In genomic region chr22:39477542-39477941, GRCh38 we compare ENCODE assay signal across 27 cellular contexts. TPM values are rescaled to one million over a fixed set of nuclear protein-coding genes. Genes with fewer than 3 reads are reported as not detected.
"Had no signal": no experiment of that assay in that cellular context is flagged by ENCODE, and none has a peak within 500 bp of the region (broad histone marks: within the 10 kb centered on the region; RNA-seq: fewer than 3 reads in every experiment).

No MANE protein-coding gene starts in this region.

- H3K4me3 ChIP-seq: neural progenitor cell, ovary, psoas muscle, skin epidermis, smooth muscle cell, spleen, thoracic aorta, thyroid gland, tibial nerve, upper lobe of right lung, uterus had no signal

- H3K27ac ChIP-seq: neural progenitor cell, ovary, parathyroid adenoma, psoas muscle, skin epidermis, spleen, thoracic aorta, thyroid gland, upper lobe of right lung, uterus had no signal

- H3K4me1 ChIP-seq: parathyroid adenoma, psoas muscle, uterus had no signal

- H3K36me3 ChIP-seq: neural progenitor cell, ovary, thoracic aorta, thyroid gland, upper lobe of right lung, uterus had no signal

- DNase-seq: naive thymus-derived CD4-positive, alpha-beta T cell; natural killer cell; occipital lobe; ovary; posterior cingulate gyrus; psoas muscle; right cardiac atrium; spleen; stimulated activated CD4-positive, alpha-beta T cell treated with anti-CD3 and anti-CD28 coated beads, Interleukin-12 subunit alpha, Interleukin-12 subunit beta, amount 100 ng/mL, for 4 hours; stimulated activated CD4-positive, alpha-beta T cell treated with anti-CD3 and anti-CD28 coated beads, Interleukin-1b, Interleukin-23, amount 100 ng/mL, for 48 hours; stimulated activated CD4-positive, alpha-beta T cell treated with anti-CD3 and anti-CD28 coated beads, Interleukin-4, amount 100 ng/mL, for 1 hour; stimulated activated CD4-positive, alpha-beta T cell treated with anti-CD3 and anti-CD28 coated beads, Interleukin-4, amount 100 ng/mL, for 4 hours; stimulated activated CD8-positive, alpha-beta memory T cell treated with anti-CD3 and anti-CD28 coated beads, Interleukin-4, amount 100 ng/mL, for 48 hours; stimulated activated naive CD8-positive, alpha-beta T cell treated with anti-CD3 and anti-CD28 coated beads, Interleukin-15, amount 100 ng/mL, for 72 hours; stimulated activated naive CD8-positive, alpha-beta T cell treated with anti-CD3 and anti-CD28 coated beads, Interleukin-15, Interleukin-2, amounts not matched to agents 100 U/mL and 50 U/mL, for 24 hours; thyroid gland; upper lobe of right lung; uterus had no signal

- H3K79me2 ChIP-seq: parathyroid adenoma had no signal

- H2AFZ ChIP-seq: neural progenitor cell, parathyroid adenoma had no signal

- ATAC-seq: naive thymus-derived CD4-positive, alpha-beta T cell; natural killer cell; psoas muscle; right cardiac atrium; sciatic nerve; stimulated activated memory B cell treated with anti-CD40 and anti-IgM and Interleukin-4, amounts not matched to agents 10 μg/mL and 1 μg/mL and 100 μg/mL, for 72 hours; stimulated activated naive CD8-positive, alpha-beta T cell treated with anti-CD3 and anti-CD28 coated beads, Interleukin-15, amount 100 ng/mL, for 72 hours; stimulated activated naive CD8-positive, alpha-beta T cell treated with anti-CD3 and anti-CD28 coated beads, Interleukin-15, Interleukin-2, amounts not matched to agents 100 U/mL and 50 U/mL, for 24 hours; upper lobe of right lung had no signal

- H3K9ac ChIP-seq: neural progenitor cell, parathyroid adenoma had no signal

- H3K27me3 ChIP-seq: neural progenitor cell, ovary, spleen, thyroid gland, tibial nerve, upper lobe of right lung, uterus had no signal

- H3K9me3 ChIP-seq: ovary, psoas muscle, spleen, thoracic aorta, thyroid gland, tibial nerve, upper lobe of right lung, uterus had no signal

- H3K4me2 ChIP-seq: neural progenitor cell, smooth muscle cell had no signal

RNA-seq across cellular contexts. Expression of gene MGAT3, which starts 20.7 kb away (rescaled TPM):
- total RNA-seq: osteoblast had no signal
- polyA plus RNA-seq: naive thymus-derived CD4-positive, alpha-beta T cell had no signal
